9 cellular contexts compared by ENCODE assay signal in the genomic region with DNA sequence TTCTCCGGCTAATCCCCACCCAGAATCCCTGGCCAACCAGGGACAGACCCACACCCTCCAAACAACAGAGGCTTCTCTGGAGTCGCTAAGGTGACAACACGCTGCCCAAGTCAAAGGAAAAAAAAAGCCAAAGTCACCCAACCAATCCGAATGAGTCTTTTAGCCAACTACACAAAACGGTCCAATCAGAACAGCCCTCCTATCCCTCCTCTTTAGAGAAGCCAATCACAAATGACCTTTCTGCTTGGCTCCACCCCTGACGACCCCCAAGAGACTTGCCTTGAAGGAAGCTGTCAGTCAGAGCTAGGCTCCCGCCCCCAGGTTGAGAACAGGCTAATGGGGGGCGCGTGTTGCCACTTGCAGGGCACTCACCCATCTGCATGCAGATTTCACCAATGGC. TPM values are rescaled to one million over a fixed set of nuclear protein-coding genes. Genes with fewer than 3 reads are reported as not detected.
DNase-seq lines count a peak whose midpoint lies in the region; ATAC-seq and TF ChIP-seq lines count a peak whose summit lies in the region.
"Had no signal": no experiment of that assay in that cellular context is flagged by ENCODE, and none has a peak within 500 bp of the region (broad histone marks: within the 10 kb centered on the region; RNA-seq: fewer than 3 reads in every experiment).

No MANE protein-coding gene starts in this region.

- H3K4me3 ChIP-seq in HEK293 (ENCODE audit: low read depth, low read length): no peak overlapping the region
- no peak overlapping the region for H3K4me3 ChIP-seq in SJCRH30
- no peak overlapping the region for H3K4me3 ChIP-seq in naive thymus-derived CD4-positive, alpha-beta T cell (ENCODE audit: low read length)

- no peak overlapping the region for H3K4me3 Mint-ChIP-seq in naive thymus-derived CD4-positive, alpha-beta T cell
- H3K4me3 Mint-ChIP-seq: T-cell had no signal

- intact Hi-C loops in naive thymus-derived CD4-positive, alpha-beta T cell (cut with micrococcal nuclease): no loop called here
- intact Hi-C loops in head of caudate nucleus (cut with DNase I): no loop called here

- no peak for ATAC-seq in naive thymus-derived CD4-positive, alpha-beta T cell

- POLR2A ChIA-PET in HEK293 (lab: Yijun Ruan, JAX): interaction anchor here (0.5 to 1.4 kb wide), 3 partner anchors 20 to 1420 kb away, joined by 3 to 16 read pairs (median 4); no protein-coding TSS in a partner anchor
- POLR2A ChIA-PET in naive thymus-derived CD4-positive, alpha-beta T cell (lab: Charles Lee): no interaction called here

- peaks cover 0 to 25% (median 4%) of the 10 kb centered on the region in 5 donors for H3K36me3 Mint-ChIP-seq in naive thymus-derived CD4-positive, alpha-beta T cell

- H3K4me1 Mint-ChIP-seq in naive thymus-derived CD4-positive, alpha-beta T cell: peaks cover 0 to 7% (median 3%) of the 10 kb centered on the region in 7 donors

- H3K27ac ChIP-seq in HEK293 (ENCODE audit: extremely low read depth, low read depth, low read length) (no peak overlapping the region), SJCRH30 (no peak overlapping the region)
- H3K27ac ChIP-seq in naive thymus-derived CD4-positive, alpha-beta T cell (ENCODE audit: low read depth, low read length): no peak overlapping the region

- no peaks in the 10 kb centered on the region for H3K9me3 Mint-ChIP-seq in naive thymus-derived CD4-positive, alpha-beta T cell
- H3K9me3 Mint-ChIP-seq: T-cell had no signal

- H3K27me3 ChIP-seq in SJCRH30: no peaks in the 10 kb centered on the region
- H3K27me3 ChIP-seq in naive thymus-derived CD4-positive, alpha-beta T cell (ENCODE audit: control insufficient read depth in 2 of 2, insufficient read depth in 2 of 2, low read length in 2 of 2): no peaks in the 10 kb centered on the region

- peak overlapping the region in 1 of 9 donors; percentile 19 for H3K27ac Mint-ChIP-seq in naive thymus-derived CD4-positive, alpha-beta T cell
- H3K27ac Mint-ChIP-seq: T-cell had no signal

- DNase-seq in D341Med (ENCODE audit: low spot score) (peak; percentile 79), SJCRH30 (peak; percentile 91), glomerular visceral epithelial cell (ENCODE audit: extremely low spot score) (peak; percentile 41), NCI-H345 treated with DMSO at 0.1 percent for 48 hours (lab: John Stamatoyannopoulos, UW; ENCODE audit: unreplicated experiment) (no peak), hippocampal formation (lab: John Stamatoyannopoulos, UW) (no peak), head of caudate nucleus (no peak)
- DNase-seq in naive thymus-derived CD4-positive, alpha-beta T cell: no peak
- DNase-seq: T-cell had no signal

- no peaks in the 10 kb centered on the region for H3K27me3 Mint-ChIP-seq in naive thymus-derived CD4-positive, alpha-beta T cell
- H3K27me3 Mint-ChIP-seq: T-cell had no signal

- H3K36me3 ChIP-seq in HEK293 (ENCODE audit: control insufficient read depth in 2 of 2, insufficient read depth in 1 of 2, low read length in 2 of 2) (peaks cover 49 to 94% of the 10 kb centered on the region in 2 experiments), SJCRH30 (peaks cover 75% of the 10 kb centered on the region)
- H3K36me3 ChIP-seq in naive thymus-derived CD4-positive, alpha-beta T cell (ENCODE audit: control insufficient read depth in 2 of 3, insufficient read depth in 3 of 3, low read length in 3 of 3): peaks cover 0 to 73% (median 11%) of the 10 kb centered on the region in 3 experiments

- H3K4me1 ChIP-seq in HEK293 (ENCODE audit: control insufficient read depth, insufficient read depth, low read length) (no peaks in the 10 kb centered on the region), SJCRH30 (no peaks in the 10 kb centered on the region)
- H3K4me1 ChIP-seq in naive thymus-derived CD4-positive, alpha-beta T cell (ENCODE audit: control insufficient read depth in 2 of 2, insufficient read depth in 2 of 2, low read length in 2 of 2): no peaks in the 10 kb centered on the region

- CTCF ChIA-PET in HEK293 (lab: Yijun Ruan, JAX): interaction anchor here (1.0 kb wide), 1 partner anchor 54 kb away, joined by 3 read pairs; no protein-coding TSS in a partner anchor
- CTCF ChIA-PET in naive thymus-derived CD4-positive, alpha-beta T cell (lab: Charles Lee): interaction anchor here (0.6 kb wide), 1 partner anchor 39 kb away, joined by 5 read pairs; no protein-coding TSS in a partner anchor

- H3K9me3 ChIP-seq in HEK293 (ENCODE audit: control insufficient read depth, insufficient read depth, low read depth, low read length) (no peaks in the 10 kb centered on the region), SJCRH30 (replicated peaks) (no peaks in the 10 kb centered on the region)
- no peaks in the 10 kb centered on the region for H3K9me3 ChIP-seq in naive thymus-derived CD4-positive, alpha-beta T cell (ENCODE audit: control insufficient read depth in 2 of 3, low read length in 3 of 3)

- TF ChIP-seq CTCF in HEK293 (tag by site-specific recombination; IDR thresholded peaks at IDR 0.05): no peak

TF ChIP-seq in HEK293, 187 proteins besides CTCF, POLR2A, EP300 and RAD21:
- no peak for TF ChIP-seq ZNF473 (tag by site-specific recombination; IDR thresholded peaks at IDR 0.05)
- no peak for TF ChIP-seq ZNF521 (tag by site-specific recombination; IDR thresholded peaks at IDR 0.05)
- TF ChIP-seq SP2 (tag by site-specific recombination; IDR thresholded peaks at IDR 0.05): peak; percentile 72
- TF ChIP-seq, protein P1, sequence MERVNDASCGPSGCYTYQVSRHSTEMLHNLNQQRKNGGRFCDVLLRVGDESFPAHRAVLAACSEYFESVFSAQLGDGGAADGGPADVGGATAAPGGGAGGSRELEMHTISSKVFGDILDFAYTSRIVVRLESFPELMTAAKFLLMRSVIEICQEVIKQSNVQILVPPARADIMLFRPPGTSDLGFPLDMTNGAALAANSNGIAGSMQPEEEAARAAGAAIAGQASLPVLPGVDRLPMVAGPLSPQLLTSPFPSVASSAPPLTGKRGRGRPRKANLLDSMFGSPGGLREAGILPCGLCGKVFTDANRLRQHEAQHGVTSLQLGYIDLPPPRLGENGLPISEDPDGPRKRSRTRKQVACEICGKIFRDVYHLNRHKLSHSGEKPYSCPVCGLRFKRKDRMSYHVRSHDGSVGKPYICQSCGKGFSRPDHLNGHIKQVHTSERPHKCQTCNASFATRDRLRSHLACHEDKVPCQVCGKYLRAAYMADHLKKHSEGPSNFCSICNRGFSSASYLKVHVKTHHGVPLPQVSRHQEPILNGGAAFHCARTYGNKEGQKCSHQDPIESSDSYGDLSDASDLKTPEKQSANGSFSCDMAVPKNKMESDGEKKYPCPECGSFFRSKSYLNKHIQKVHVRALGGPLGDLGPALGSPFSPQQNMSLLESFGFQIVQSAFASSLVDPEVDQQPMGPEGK (tag by site-specific recombination; IDR thresholded peaks at IDR 0.05): peak; percentile 22; the same call in 1 of the 2 replicates
- no peak for TF ChIP-seq ZBTB17 (tag by site-specific recombination; IDR thresholded peaks at IDR 0.05)
- no peak for TF ChIP-seq ZNF114 (tag by site-specific recombination; IDR thresholded peaks at IDR 0.05)
- TF ChIP-seq ZNF202 (tag by site-specific recombination; IDR thresholded peaks at IDR 0.05; ENCODE audit: borderline replicate concordance): no peak
- TF ChIP-seq ZNF350 (tag by site-specific recombination; IDR thresholded peaks at IDR 0.05): no peak
- TF ChIP-seq ZNF670 (tag by site-specific recombination; IDR thresholded peaks at IDR 0.05; ENCODE audit: low read depth): no peak
- peak; percentile 45; the same call in 1 of the 2 replicates for TF ChIP-seq GLIS1 (tag by site-specific recombination; IDR thresholded peaks at IDR 0.05)
- TF ChIP-seq ZNF302 (tag by site-specific recombination; IDR thresholded peaks at IDR 0.05; ENCODE audit: low read depth): no peak

RNA-seq across cellular contexts. Expression of a gene that starts 6.6 kb away (rescaled TPM):
- total RNA-seq in SJCRH30 (2014; rRNA removed; shearing (Covaris generic)): 7.8 and 8.3 TPM in 2 replicates
- 1 to 10 TPM; 2.5 to 8.6 (median 4.3) TPM for total RNA-seq in naive thymus-derived CD4-positive, alpha-beta T cell
- 1 to 10 TPM; 4.9 to 8.5 TPM for polyA plus RNA-seq in naive thymus-derived CD4-positive, alpha-beta T cell

RNA-seq across cellular contexts. Expression of a gene that starts 15.3 kb away (rescaled TPM):
- total RNA-seq in SJCRH30 (2014; rRNA removed; shearing (Covaris generic)): 1.8 TPM in 1 of 2 replicates, not detected in the other
- total RNA-seq in naive thymus-derived CD4-positive, alpha-beta T cell: not detected
- not detected for polyA plus RNA-seq in naive thymus-derived CD4-positive, alpha-beta T cell
- total RNA-seq: T-cell had no signal

RNA-seq across cellular contexts. Expression of a gene that starts 20.7 kb away (rescaled TPM):
- 72.4 and 80.9 TPM in 2 replicates for total RNA-seq in SJCRH30 (2014; rRNA removed; shearing (Covaris generic))
- 10 to 100 TPM; 53.5 to 78.7 (median 62.5) TPM for total RNA-seq in naive thymus-derived CD4-positive, alpha-beta T cell
- 1 to 10 TPM; 2.0 to 3.8 TPM for polyA plus RNA-seq in naive thymus-derived CD4-positive, alpha-beta T cell

RNA-seq across cellular contexts. Expression of a gene that starts 21.4 kb away (rescaled TPM):
- 116 and 128 TPM in 2 replicates for total RNA-seq in SJCRH30 (2014; rRNA removed; shearing (Covaris generic))
- total RNA-seq in naive thymus-derived CD4-positive, alpha-beta T cell: 100 to 1,000 TPM; 125 to 223 (median 174) TPM
- 100 to 1,000 TPM; 113 to 124 TPM for polyA plus RNA-seq in naive thymus-derived CD4-positive, alpha-beta T cell

RNA-seq across cellular contexts. Expression of a gene that starts 31.4 kb away (rescaled TPM):
- total RNA-seq in SJCRH30 (2014; rRNA removed; shearing (Covaris generic)): 431 and 462 TPM in 2 replicates
- 100 to 1,000 TPM; 175 to 225 (median 192) TPM for total RNA-seq in naive thymus-derived CD4-positive, alpha-beta T cell
- 100 to 1,000 TPM; 177 to 216 TPM for polyA plus RNA-seq in naive thymus-derived CD4-positive, alpha-beta T cell

Comparison
In these comparisons a context has a peak if more than half of its experiments do, and no peak if none do; other contexts are left out.
1. DNase-seq: peak in D341Med (single experiment), SJCRH30 (2 of 2) and glomerular visceral epithelial cell (single experiment); none in NCI-H345 treated with DMSO at 0.1 percent for 48 hours (single experiment), hippocampal formation (0 of 2), naive thymus-derived CD4-positive, alpha-beta T cell (0 of 9) and head of caudate nucleus (0 of 42).